22 cellular contexts compared by ENCODE assay signal in the genomic region with DNA sequence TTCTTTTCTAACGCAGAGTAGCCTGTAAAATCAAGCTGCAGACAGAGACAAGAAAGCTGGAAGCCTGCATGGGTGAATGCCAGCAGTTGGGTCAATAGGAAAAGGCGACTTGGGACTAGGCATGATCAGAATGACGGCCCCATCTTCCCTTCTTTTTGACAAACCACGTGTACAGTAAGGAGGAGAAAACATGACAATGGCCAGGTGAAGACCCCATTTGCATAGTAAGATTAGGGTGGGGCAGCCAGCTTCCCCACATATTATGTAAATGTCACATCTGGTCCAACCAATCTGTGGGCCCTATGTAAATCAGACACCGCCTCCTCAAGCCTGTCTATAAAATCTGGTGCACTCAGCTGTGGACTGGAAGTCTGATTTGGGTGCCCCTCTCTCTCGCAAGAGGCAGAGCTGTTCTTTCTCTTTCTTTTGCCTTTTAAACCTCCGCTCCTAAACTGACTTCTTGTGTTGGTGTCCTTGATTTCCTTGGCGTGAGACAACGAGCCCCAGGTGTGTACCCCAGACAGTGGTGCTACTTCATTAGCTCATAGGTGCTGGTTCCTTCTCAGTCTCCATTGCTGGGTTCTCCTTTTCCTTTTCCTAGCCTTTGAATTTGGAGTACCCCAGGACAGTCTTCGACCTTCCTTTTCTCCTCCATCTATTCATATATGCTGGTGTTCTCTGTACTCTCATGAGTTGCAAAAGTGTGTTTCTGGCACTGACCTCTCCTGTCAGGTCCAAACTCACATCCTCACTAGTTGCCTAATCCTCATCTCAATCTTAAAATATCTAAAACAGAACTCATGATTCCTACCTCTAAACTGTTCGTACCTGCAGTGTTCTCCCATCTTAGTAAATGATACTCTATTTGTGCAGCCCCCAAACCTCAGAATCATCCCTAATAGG.
"Had no signal": no experiment of that assay in that cellular context is flagged by ENCODE, and none has a peak within 500 bp of the region (broad histone marks: within the 10 kb centered on the region; RNA-seq: fewer than 3 reads in every experiment).

No MANE protein-coding gene starts in this region.

- ATAC-seq: effector memory CD8-positive, alpha-beta T cell; left lobe of liver; lower lobe of right lung had no signal

- H3K9me3 Mint-ChIP-seq: effector memory CD8-positive, alpha-beta T cell; type B pancreatic cell had no signal

- H3K27ac ChIP-seq: lower lobe of right lung, sigmoid colon, spleen, thoracic aorta, vagina had no signal

- H3K27me3 ChIP-seq: sigmoid colon, spleen, vagina had no signal

- H3K27me3 Mint-ChIP-seq: activated B cell treated with CpG ODN at 0.5 μM for 24 hours; activated naive CD8-positive, alpha-beta T cell treated with anti-CD3 and anti-CD28 coated beads for 36 hours had no signal

- H3K36me3 Mint-ChIP-seq: activated naive CD8-positive, alpha-beta T cell treated with anti-CD3 and anti-CD28 coated beads for 36 hours; naive B cell; type B pancreatic cell had no signal

- H3K9me3 ChIP-seq: sigmoid colon, thoracic aorta, vagina had no signal

- H3K4me1 ChIP-seq: lower lobe of right lung, spleen, vagina had no signal

- H3K27ac Mint-ChIP-seq: activated B cell treated with CpG ODN at 0.5 μM for 24 hours; activated naive CD8-positive, alpha-beta T cell treated with anti-CD3 and anti-CD28 coated beads for 36 hours; effector memory CD8-positive, alpha-beta T cell; naive B cell; type B pancreatic cell had no signal

- DNase-seq: activated B cell treated with CpG ODN at 0.5 μM for 24 hours; activated CD4-positive, alpha-beta T cell treated with anti-CD3 and anti-CD28 coated beads for 4 hours; activated CD4-positive, alpha-beta T cell treated with anti-CD3 and anti-CD28 coated beads, Interleukin-2, amount 50 U/mL, for 48 hours; activated naive CD4-positive, alpha-beta T cell treated with Interleukin-2 at 50 U/mL for 16 hours; activated naive CD8-positive, alpha-beta T cell treated with anti-CD3 and anti-CD28 coated beads for 36 hours; activated T-cell treated with anti-CD3 and anti-CD28 coated beads, Interleukin-2, amount 50 U/mL, for 48 hours; central memory CD4-positive, alpha-beta T cell; effector memory CD8-positive, alpha-beta T cell; lower lobe of right lung; naive B cell; occipital lobe; retina; sigmoid colon; spleen; stimulated activated CD4-positive, alpha-beta T cell treated with anti-CD3 and anti-CD28 coated beads, Interleukin-4, amount 100 ng/mL, for 1 hour; stimulated activated naive CD4-positive, alpha-beta T cell treated with Interleukin-2 at 50 U/mL for 16 hours; T-helper 9 cell had no signal

- H3K4me3 ChIP-seq: lower lobe of right lung, sigmoid colon, spleen, thoracic aorta, vagina had no signal

- H3K4me3 Mint-ChIP-seq: activated B cell treated with CpG ODN at 0.5 μM for 24 hours; activated naive CD8-positive, alpha-beta T cell treated with anti-CD3 and anti-CD28 coated beads for 36 hours; effector memory CD8-positive, alpha-beta T cell; naive B cell; neural crest cell; type B pancreatic cell had no signal

- H3K36me3 ChIP-seq: lower lobe of right lung, sigmoid colon, spleen, thoracic aorta, vagina had no signal

- H3K4me1 Mint-ChIP-seq: neural crest cell had no signal
